ENCODE assay signal across 16 cellular contexts in the genomic region with DNA sequence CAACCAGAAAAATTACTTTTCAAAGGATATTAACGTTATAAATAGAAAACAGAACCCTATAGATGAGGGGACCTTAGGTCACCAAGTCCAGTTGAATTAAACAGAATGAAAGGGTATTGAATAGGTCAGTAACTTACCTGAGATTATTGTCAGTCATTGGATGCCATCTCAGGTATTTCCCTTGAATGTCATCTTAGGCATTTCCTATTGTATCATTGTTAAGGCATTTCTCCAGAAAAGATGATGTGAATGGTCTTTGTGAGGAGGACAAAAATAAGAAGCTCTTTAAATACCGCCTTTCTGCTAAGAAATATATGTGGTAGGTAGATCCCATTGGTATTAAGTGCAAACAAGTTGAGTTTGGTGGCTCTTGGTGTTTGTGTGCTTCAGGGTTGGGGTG. TPM values are rescaled to one million over a fixed set of nuclear protein-coding genes. Genes with fewer than 3 reads are reported as not detected.
DNase-seq lines count a peak whose midpoint lies in the region; ATAC-seq and TF ChIP-seq lines count a peak whose summit lies in the region.
"Had no signal": no experiment of that assay in that cellular context is flagged by ENCODE, and none has a peak within 500 bp of the region (broad histone marks: within the 10 kb centered on the region; RNA-seq: fewer than 3 reads in every experiment).

No MANE protein-coding gene starts in this region.

- no peaks in the 10 kb centered on the region for H3K27me3 ChIP-seq in smooth muscle cell (ENCODE audit: low read depth)

- ATAC-seq in T-helper 17 cell: no peak
- ATAC-seq: Panc1 had no signal

- peak overlapping the region; percentile 1 for H3K27ac Mint-ChIP-seq in activated naive CD4-positive, alpha-beta T cell treated with anti-CD3 and anti-CD28 coated beads for 36 hours
- H3K27ac Mint-ChIP-seq in T-helper 17 cell (peak overlapping the region; percentile 90), immature natural killer cell (peak overlapping the region in 2 of 6 donors; percentile 2)

- H3K36me3 Mint-ChIP-seq in activated naive CD4-positive, alpha-beta T cell treated with anti-CD3 and anti-CD28 coated beads for 36 hours (ENCODE audit: low read depth): peaks cover 67% of the 10 kb centered on the region
- peaks cover 22% of the 10 kb centered on the region for H3K36me3 Mint-ChIP-seq in T-helper 17 cell (ENCODE audit: low read depth)
- H3K36me3 Mint-ChIP-seq in immature natural killer cell: peaks cover 32 to 52% (median 37%) of the 10 kb centered on the region in 3 donors

- H3K4me2 ChIP-seq in smooth muscle cell: no peak overlapping the region

- no peak for DNase-seq in activated naive CD4-positive, alpha-beta T cell treated with anti-CD3 and anti-CD28 coated beads for 36 hours
- DNase-seq in activated naive CD4-positive, alpha-beta T cell (lab: John Stamatoyannopoulos, UW): no peak
- DNase-seq in T-helper 17 cell (no peak), epithelial cell of prostate (ENCODE audit: low read depth, low spot score) (no peak), smooth muscle cell (lab: John Stamatoyannopoulos, UW; ENCODE audit: unreplicated experiment) (no peak), GDM1 (lab: John Stamatoyannopoulos, UW) (no peak), immature natural killer cell (no peak), activated gamma-delta T cell treated with Interleukin-2 at 50 U/mL for 16 hours (no peak)
- DNase-seq: DMS79, GM23248, NCI-H187 treated with DMSO at 0.1 percent for 48 hours, NCI-H2171, NCI-H446 treated with DMSO at 0.1 percent for 48 hours had no signal

- CTCF ChIA-PET in activated naive CD4-positive, alpha-beta T cell treated with anti-CD3 and anti-CD28 coated beads for 36 hours (lab: Charles Lee): interaction anchor here (1.3 kb wide), 2 partner anchors 32 to 38 kb away, joined by 4 read pairs; no protein-coding TSS in a partner anchor

- no peak for TF ChIP-seq CTCF in smooth muscle cell (IDR thresholded peaks at IDR 0.05; ENCODE audit: borderline replicate concordance, insufficient read depth, poor library complexity, severe bottlenecking)

- peaks cover 42% of the 10 kb centered on the region for H3K4me1 Mint-ChIP-seq in activated naive CD4-positive, alpha-beta T cell treated with anti-CD3 and anti-CD28 coated beads for 36 hours (ENCODE audit: low read depth)
- H3K4me1 Mint-ChIP-seq in T-helper 17 cell (peaks cover 26% of the 10 kb centered on the region), immature natural killer cell (peaks cover 14 to 35% of the 10 kb centered on the region in 2 donors)

- peaks cover 40% of the 10 kb centered on the region for H3F3A ChIP-seq in smooth muscle cell (ENCODE audit: low read depth)

- intact Hi-C loops in activated naive CD4-positive, alpha-beta T cell treated with anti-CD3 and anti-CD28 coated beads for 36 hours (cut with micrococcal nuclease): no loop called here

- no peak overlapping the region for H3K4me3 ChIP-seq in smooth muscle cell
- H3K4me3 ChIP-seq: GM23248 had no signal

- no peaks in the 10 kb centered on the region for H3K4me1 ChIP-seq in smooth muscle cell (ENCODE audit: low read depth)

- H3K36me3 ChIP-seq in smooth muscle cell (ENCODE audit: low read depth): peaks cover 61% of the 10 kb centered on the region

- peaks cover 51% of the 10 kb centered on the region for H4K20me1 ChIP-seq in smooth muscle cell (ENCODE audit: low read depth)

- no peaks in the 10 kb centered on the region for H3K9me3 Mint-ChIP-seq in activated naive CD4-positive, alpha-beta T cell treated with anti-CD3 and anti-CD28 coated beads for 36 hours
- H3K9me3 Mint-ChIP-seq in immature natural killer cell: no peaks in the 10 kb centered on the region
- H3K9me3 Mint-ChIP-seq: IgD-negative memory B cell had no signal

- H3K4me3 Mint-ChIP-seq in activated naive CD4-positive, alpha-beta T cell treated with anti-CD3 and anti-CD28 coated beads for 36 hours: no peak overlapping the region
- peak overlapping the region; percentile 5 for H3K4me3 Mint-ChIP-seq in T-helper 17 cell
- H3K4me3 Mint-ChIP-seq in immature natural killer cell: no peak overlapping the region
- H3K4me3 Mint-ChIP-seq: CD14-positive monocyte, IgD-negative memory B cell had no signal

- no peak overlapping the region for H3K9ac ChIP-seq in smooth muscle cell (ENCODE audit: low read depth)
- H3K9ac ChIP-seq: GM23248 had no signal

- H3K9me3 ChIP-seq in T-helper 17 cell (ENCODE audit: control insufficient read depth, low read length, poor library complexity, severe bottlenecking): peaks cover under 1% of the 10 kb centered on the region
- H3K9me3 ChIP-seq in smooth muscle cell (replicated peaks; ENCODE audit: low read depth): no peaks in the 10 kb centered on the region

- H3K27me3 Mint-ChIP-seq in activated naive CD4-positive, alpha-beta T cell treated with anti-CD3 and anti-CD28 coated beads for 36 hours (ENCODE audit: low read depth): no peaks in the 10 kb centered on the region
- H3K27me3 Mint-ChIP-seq in T-helper 17 cell (no peaks in the 10 kb centered on the region), immature natural killer cell (ENCODE audit: low read depth in 3 of 3) (peaks cover 0 to 2% (median 0%) of the 10 kb centered on the region in 3 donors)
- H3K27me3 Mint-ChIP-seq: IgD-negative memory B cell had no signal

- WGBS in smooth muscle cell (ENCODE audit: low lambda C conversion rate): 97% methylated on average over 2 of the region's 2 CpGs

- H3K27ac ChIP-seq in epithelial cell of prostate (peak overlapping the region; percentile 16), smooth muscle cell (ENCODE audit: low read depth) (peak overlapping the region; percentile 27)
- H3K27ac ChIP-seq: GM23248 had no signal

- H2AFZ ChIP-seq in smooth muscle cell (ENCODE audit: low read depth): no peak overlapping the region
- H2AFZ ChIP-seq: GM23248 had no signal

- H3K79me2 ChIP-seq in smooth muscle cell (ENCODE audit: low read depth): peaks cover 98% of the 10 kb centered on the region

RNA-seq across cellular contexts. Expression of gene CHD2, which starts 55.6 kb away (rescaled TPM):
- 100 to 1,000 TPM; 164 to 185 TPM for total RNA-seq in activated naive CD4-positive, alpha-beta T cell treated with anti-CD3 and anti-CD28 coated beads for 36 hours
- 100 to 1,000 TPM; 505 to 520 TPM for total RNA-seq in T-helper 17 cell
- 99.2 and 132 TPM in 2 replicates for total RNA-seq in smooth muscle cell
- 64.4 and 81.6 TPM in 2 replicates for polyA plus RNA-seq in smooth muscle cell
- polyA plus RNA-seq in immature natural killer cell: 10 to 100 TPM; 24.7 to 77.7 (median 36.9) TPM
